ENCODE assay signal across 1 cellular context in the genomic region with DNA sequence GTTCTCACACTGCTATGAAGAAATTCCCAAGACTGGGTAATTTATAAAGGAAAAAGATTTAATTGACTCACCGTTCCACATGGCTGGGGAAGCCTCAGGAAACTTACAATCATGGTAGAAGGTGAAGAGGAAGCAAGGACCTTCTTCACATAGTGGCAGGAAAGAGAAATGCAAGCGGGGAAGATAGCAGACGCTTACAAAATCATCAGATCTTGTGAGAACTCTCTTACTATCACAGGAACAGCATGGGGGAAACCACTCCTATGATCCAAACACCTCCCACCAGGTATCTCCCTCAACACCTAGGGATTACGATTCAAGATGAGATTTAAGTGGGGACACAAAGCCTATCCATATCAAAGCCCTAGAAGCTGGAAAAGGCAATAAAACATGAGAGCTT.
TF ChIP-seq lines count a peak whose summit lies in the region.

No MANE protein-coding gene starts in this region.

TF ChIP-seq in GM23338, 12 proteins besides CTCF, POLR2A, EP300 and RAD21 (continued from another document):
- TF ChIP-seq, protein P1, sequence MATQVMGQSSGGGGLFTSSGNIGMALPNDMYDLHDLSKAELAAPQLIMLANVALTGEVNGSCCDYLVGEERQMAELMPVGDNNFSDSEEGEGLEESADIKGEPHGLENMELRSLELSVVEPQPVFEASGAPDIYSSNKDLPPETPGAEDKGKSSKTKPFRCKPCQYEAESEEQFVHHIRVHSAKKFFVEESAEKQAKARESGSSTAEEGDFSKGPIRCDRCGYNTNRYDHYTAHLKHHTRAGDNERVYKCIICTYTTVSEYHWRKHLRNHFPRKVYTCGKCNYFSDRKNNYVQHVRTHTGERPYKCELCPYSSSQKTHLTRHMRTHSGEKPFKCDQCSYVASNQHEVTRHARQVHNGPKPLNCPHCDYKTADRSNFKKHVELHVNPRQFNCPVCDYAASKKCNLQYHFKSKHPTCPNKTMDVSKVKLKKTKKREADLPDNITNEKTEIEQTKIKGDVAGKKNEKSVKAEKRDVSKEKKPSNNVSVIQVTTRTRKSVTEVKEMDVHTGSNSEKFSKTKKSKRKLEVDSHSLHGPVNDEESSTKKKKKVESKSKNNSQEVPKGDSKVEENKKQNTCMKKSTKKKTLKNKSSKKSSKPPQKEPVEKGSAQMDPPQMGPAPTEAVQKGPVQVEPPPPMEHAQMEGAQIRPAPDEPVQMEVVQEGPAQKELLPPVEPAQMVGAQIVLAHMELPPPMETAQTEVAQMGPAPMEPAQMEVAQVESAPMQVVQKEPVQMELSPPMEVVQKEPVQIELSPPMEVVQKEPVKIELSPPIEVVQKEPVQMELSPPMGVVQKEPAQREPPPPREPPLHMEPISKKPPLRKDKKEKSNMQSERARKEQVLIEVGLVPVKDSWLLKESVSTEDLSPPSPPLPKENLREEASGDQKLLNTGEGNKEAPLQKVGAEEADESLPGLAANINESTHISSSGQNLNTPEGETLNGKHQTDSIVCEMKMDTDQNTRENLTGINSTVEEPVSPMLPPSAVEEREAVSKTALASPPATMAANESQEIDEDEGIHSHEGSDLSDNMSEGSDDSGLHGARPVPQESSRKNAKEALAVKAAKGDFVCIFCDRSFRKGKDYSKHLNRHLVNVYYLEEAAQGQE (IDR thresholded peaks at IDR 0.05; ENCODE audit: unreplicated experiment), result no peak
- TF ChIP-seq POLR2AphosphoS5 (IDR thresholded peaks at IDR 0.05; ENCODE audit: low read depth) (no peak), JUNB (IDR thresholded peaks at IDR 0.05; ENCODE audit: unreplicated experiment) (no peak), ZNF114 (CRISPR knock-in tag; IDR thresholded peaks at IDR 0.05) (no peak), ZNF331 (CRISPR knock-in tag; IDR thresholded peaks at IDR 0.05; ENCODE audit: low read depth) (no peak), STAT1 (IDR thresholded peaks at IDR 0.05; ENCODE audit: unreplicated experiment) (no peak), CREB1 (CRISPR knock-in tag; IDR thresholded peaks at IDR 0.05; ENCODE audit: low read depth) (no peak), NANOG (IDR thresholded peaks at IDR 0.05; ENCODE audit: borderline replicate concordance) (no peak)
- TF ChIP-seq, protein P2, sequence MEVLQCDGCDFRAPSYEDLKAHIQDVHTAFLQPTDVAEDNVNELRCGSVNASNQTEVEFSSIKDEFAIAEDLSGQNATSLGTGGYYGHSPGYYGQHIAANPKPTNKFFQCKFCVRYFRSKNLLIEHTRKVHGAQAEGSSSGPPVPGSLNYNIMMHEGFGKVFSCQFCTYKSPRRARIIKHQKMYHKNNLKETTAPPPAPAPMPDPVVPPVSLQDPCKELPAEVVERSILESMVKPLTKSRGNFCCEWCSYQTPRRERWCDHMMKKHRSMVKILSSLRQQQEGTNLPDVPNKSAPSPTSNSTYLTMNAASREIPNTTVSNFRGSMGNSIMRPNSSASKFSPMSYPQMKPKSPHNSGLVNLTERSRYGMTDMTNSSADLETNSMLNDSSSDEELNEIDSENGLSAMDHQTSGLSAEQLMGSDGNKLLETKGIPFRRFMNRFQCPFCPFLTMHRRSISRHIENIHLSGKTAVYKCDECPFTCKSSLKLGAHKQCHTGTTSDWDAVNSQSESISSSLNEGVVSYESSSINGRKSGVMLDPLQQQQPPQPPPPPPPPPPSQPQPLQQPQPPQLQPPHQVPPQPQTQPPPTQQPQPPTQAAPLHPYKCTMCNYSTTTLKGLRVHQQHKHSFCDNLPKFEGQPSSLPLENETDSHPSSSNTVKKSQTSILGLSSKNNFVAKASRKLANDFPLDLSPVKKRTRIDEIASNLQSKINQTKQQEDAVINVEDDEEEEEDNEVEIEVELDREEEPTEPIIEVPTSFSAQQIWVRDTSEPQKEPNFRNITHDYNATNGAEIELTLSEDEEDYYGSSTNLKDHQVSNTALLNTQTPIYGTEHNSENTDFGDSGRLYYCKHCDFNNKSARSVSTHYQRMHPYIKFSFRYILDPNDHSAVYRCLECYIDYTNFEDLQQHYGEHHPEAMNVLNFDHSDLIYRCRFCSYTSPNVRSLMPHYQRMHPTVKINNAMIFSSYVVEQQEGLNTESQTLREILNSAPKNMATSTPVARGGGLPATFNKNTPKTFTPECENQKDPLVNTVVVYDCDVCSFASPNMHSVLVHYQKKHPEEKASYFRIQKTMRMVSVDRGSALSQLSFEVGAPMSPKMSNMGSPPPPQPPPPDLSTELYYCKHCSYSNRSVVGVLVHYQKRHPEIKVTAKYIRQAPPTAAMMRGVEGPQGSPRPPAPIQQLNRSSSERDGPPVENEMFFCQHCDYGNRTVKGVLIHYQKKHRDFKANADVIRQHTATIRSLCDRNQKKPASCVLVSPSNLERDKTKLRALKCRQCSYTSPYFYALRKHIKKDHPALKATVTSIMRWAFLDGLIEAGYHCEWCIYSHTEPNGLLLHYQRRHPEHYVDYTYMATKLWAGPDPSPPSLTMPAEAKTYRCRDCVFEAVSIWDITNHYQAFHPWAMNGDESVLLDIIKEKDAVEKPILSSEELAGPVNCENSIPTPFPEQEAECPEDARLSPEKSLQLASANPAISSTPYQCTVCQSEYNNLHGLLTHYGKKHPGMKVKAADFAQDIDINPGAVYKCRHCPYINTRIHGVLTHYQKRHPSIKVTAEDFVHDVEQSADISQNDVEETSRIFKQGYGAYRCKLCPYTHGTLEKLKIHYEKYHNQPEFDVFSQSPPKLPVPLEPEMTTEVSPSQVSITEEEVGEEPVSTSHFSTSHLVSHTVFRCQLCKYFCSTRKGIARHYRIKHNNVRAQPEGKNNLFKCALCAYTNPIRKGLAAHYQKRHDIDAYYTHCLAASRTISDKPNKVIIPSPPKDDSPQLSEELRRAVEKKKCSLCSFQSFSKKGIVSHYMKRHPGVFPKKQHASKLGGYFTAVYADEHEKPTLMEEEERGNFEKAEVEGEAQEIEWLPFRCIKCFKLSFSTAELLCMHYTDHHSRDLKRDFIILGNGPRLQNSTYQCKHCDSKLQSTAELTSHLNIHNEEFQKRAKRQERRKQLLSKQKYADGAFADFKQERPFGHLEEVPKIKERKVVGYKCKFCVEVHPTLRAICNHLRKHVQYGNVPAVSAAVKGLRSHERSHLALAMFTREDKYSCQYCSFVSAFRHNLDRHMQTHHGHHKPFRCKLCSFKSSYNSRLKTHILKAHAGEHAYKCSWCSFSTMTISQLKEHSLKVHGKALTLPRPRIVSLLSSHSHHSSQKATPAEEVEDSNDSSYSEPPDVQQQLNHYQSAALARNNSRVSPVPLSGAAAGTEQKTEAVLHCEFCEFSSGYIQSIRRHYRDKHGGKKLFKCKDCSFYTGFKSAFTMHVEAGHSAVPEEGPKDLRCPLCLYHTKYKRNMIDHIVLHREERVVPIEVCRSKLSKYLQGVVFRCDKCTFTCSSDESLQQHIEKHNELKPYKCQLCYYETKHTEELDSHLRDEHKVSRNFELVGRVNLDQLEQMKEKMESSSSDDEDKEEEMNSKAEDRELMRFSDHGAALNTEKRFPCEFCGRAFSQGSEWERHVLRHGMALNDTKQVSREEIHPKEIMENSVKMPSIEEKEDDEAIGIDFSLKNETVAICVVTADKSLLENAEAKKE (CRISPR knock-in tag; IDR thresholded peaks at IDR 0.05), result no peak
